Comparison of ENCODE assay signal across 11 cellular contexts in genomic region chr10:108465871-108466641, GRCh38.
A peak's percentile ranks its signal among the peaks of the same experiment; 100 is the strongest.
DNase-seq lines count a peak whose midpoint lies in the region; ATAC-seq and TF ChIP-seq lines count a peak whose summit lies in the region.
"Had no signal": no experiment of that assay in that cellular context is flagged by ENCODE, and none has a peak within 500 bp of the region (broad histone marks: within the 10 kb centered on the region; RNA-seq: fewer than 3 reads in every experiment).

No MANE protein-coding gene starts in this region.

- no peaks in the 10 kb centered on the region for H3K36me3 ChIP-seq in mucosa of descending colon (ENCODE audit: low read depth)

- ATAC-seq in activated naive CD8-positive, alpha-beta T cell treated with anti-CD3 and anti-CD28 coated beads, Interleukin-2, amount 50 U/mL, for 24 hours, result no peak
- ATAC-seq in mucosa of descending colon (peak; percentile 54), HG03135 (IDR thresholded peaks at IDR 0.05; ENCODE audit: unreplicated experiment) (no peak)
- ATAC-seq in activated T-cell treated with anti-CD3 and anti-CD28 coated beads, Interleukin-2, amount 50 U/mL, for 4 hours, result no peak

- peaks cover 19% of the 10 kb centered on the region for H3K27me3 Mint-ChIP-seq in activated naive CD8-positive, alpha-beta T cell treated with anti-CD3 and anti-CD28 coated beads for 36 hours
- H3K27me3 Mint-ChIP-seq in activated naive CD8-positive, alpha-beta T cell treated with anti-CD3 and anti-CD28 coated beads, Interleukin-2, amount 50 U/mL, for 24 hours, result peaks cover 7% of the 10 kb centered on the region
- H3K27me3 Mint-ChIP-seq in activated T-cell treated with anti-CD3 and anti-CD28 coated beads, Interleukin-2, amount 50 U/mL, for 4 hours (ENCODE audit: low read depth), result peaks cover 11% of the 10 kb centered on the region

- no peaks in the 10 kb centered on the region for H3K4me1 Mint-ChIP-seq in activated naive CD8-positive, alpha-beta T cell treated with anti-CD3 and anti-CD28 coated beads for 36 hours
- H3K4me1 Mint-ChIP-seq in activated naive CD8-positive, alpha-beta T cell treated with anti-CD3 and anti-CD28 coated beads, Interleukin-2, amount 50 U/mL, for 24 hours, result no peaks in the 10 kb centered on the region
- no peaks in the 10 kb centered on the region for H3K4me1 Mint-ChIP-seq in activated T-cell treated with anti-CD3 and anti-CD28 coated beads, Interleukin-2, amount 50 U/mL, for 4 hours (ENCODE audit: low read depth)

- H3K9me3 ChIP-seq in mucosa of descending colon, result no peaks in the 10 kb centered on the region

- no peak overlapping the region for H3K27ac Mint-ChIP-seq in activated naive CD8-positive, alpha-beta T cell treated with anti-CD3 and anti-CD28 coated beads for 36 hours
- H3K27ac Mint-ChIP-seq in activated naive CD8-positive, alpha-beta T cell treated with anti-CD3 and anti-CD28 coated beads, Interleukin-2, amount 50 U/mL, for 24 hours, result no peak overlapping the region

- H3K4me1 ChIP-seq in mucosa of descending colon (ENCODE audit: low read depth), result no peaks in the 10 kb centered on the region

- no peaks in the 10 kb centered on the region for H3K36me3 Mint-ChIP-seq in activated naive CD8-positive, alpha-beta T cell treated with anti-CD3 and anti-CD28 coated beads for 36 hours
- H3K36me3 Mint-ChIP-seq in activated naive CD8-positive, alpha-beta T cell treated with anti-CD3 and anti-CD28 coated beads, Interleukin-2, amount 50 U/mL, for 24 hours (ENCODE audit: low read depth), result peaks cover 2% of the 10 kb centered on the region
- H3K36me3 Mint-ChIP-seq in activated T-cell treated with anti-CD3 and anti-CD28 coated beads, Interleukin-2, amount 50 U/mL, for 4 hours (ENCODE audit: insufficient read depth), result no peaks in the 10 kb centered on the region

- no peak overlapping the region for H3K4me3 Mint-ChIP-seq in activated naive CD8-positive, alpha-beta T cell treated with anti-CD3 and anti-CD28 coated beads for 36 hours
- H3K4me3 Mint-ChIP-seq in activated naive CD8-positive, alpha-beta T cell treated with anti-CD3 and anti-CD28 coated beads, Interleukin-2, amount 50 U/mL, for 24 hours, result no peak overlapping the region
- no peak overlapping the region for H3K4me3 Mint-ChIP-seq in activated T-cell treated with anti-CD3 and anti-CD28 coated beads, Interleukin-2, amount 50 U/mL, for 4 hours

- DNase-seq in activated naive CD8-positive, alpha-beta T cell treated with anti-CD3 and anti-CD28 coated beads for 36 hours, result peak; percentile 3
- no peak for DNase-seq in activated naive CD8-positive, alpha-beta T cell treated with anti-CD3 and anti-CD28 coated beads, Interleukin-2, amount 50 U/mL, for 24 hours
- DNase-seq in fibroblast of mammary gland (ENCODE audit: low read depth), result peak; percentile 32
- peak; percentile 19 to 52 (median 50) for DNase-seq in mucosa of descending colon
- peak; percentile 50 for DNase-seq in ureter (ENCODE audit: low spot score)
- DNase-seq in activated T-cell treated with anti-CD3 and anti-CD28 coated beads, Interleukin-2, amount 50 U/mL, for 4 hours, result no peak
- DNase-seq in GM20000 (ENCODE audit: low spot score), result no peak
- DNase-seq: activated CD8-positive, alpha-beta memory T cell treated with anti-CD3 and anti-CD28 coated beads, Interleukin-2, amount 50 U/mL, for 4 hours; NCI-H2029 treated with DMSO at 0.1 percent for 48 hours had no signal

- peaks cover 3% of the 10 kb centered on the region for H3K9me3 Mint-ChIP-seq in activated naive CD8-positive, alpha-beta T cell treated with anti-CD3 and anti-CD28 coated beads for 36 hours
- peaks cover 5% of the 10 kb centered on the region for H3K9me3 Mint-ChIP-seq in activated naive CD8-positive, alpha-beta T cell treated with anti-CD3 and anti-CD28 coated beads, Interleukin-2, amount 50 U/mL, for 24 hours
- no peaks in the 10 kb centered on the region for H3K9me3 Mint-ChIP-seq in activated T-cell treated with anti-CD3 and anti-CD28 coated beads, Interleukin-2, amount 50 U/mL, for 4 hours

- intact Hi-C loops in mucosa of descending colon (cut with DNase I, micrococcal nuclease), result no loop called here

- H3K4me3 ChIP-seq in fibroblast of mammary gland (ENCODE audit: control insufficient read depth, low read depth, low read length), result peak overlapping the region; percentile 54
- no peak overlapping the region for H3K4me3 ChIP-seq in mucosa of descending colon
- H3K4me3 ChIP-seq: BLaER1 treated with 17β-estradiol and CSF1 and Interleukin-3, amounts not matched to agents 10 nM and 100 nM had no signal

- TF ChIP-seq CTCF in fibroblast of mammary gland (conservative IDR thresholded peaks at IDR 0.05; ENCODE audit: control insufficient read depth, insufficient read depth, low read depth, low read length) (no peak), mucosa of descending colon (IDR thresholded peaks at IDR 0.05) (no peak), GM20000 (IDR thresholded peaks at IDR 0.05; ENCODE audit: extremely low read depth, missing control alignments) (no peak)

Comparison
In these comparisons a context has a peak if more than half of its experiments do, and no peak if none do; other contexts are left out.
1. DNase-seq: peak in activated naive CD8-positive, alpha-beta T cell treated with anti-CD3 and anti-CD28 coated beads for 36 hours (single experiment), fibroblast of mammary gland (single experiment), mucosa of descending colon (3 of 3) and ureter (single experiment); none in activated naive CD8-positive, alpha-beta T cell treated with anti-CD3 and anti-CD28 coated beads, Interleukin-2, amount 50 U/mL, for 24 hours (single experiment), activated T-cell treated with anti-CD3 and anti-CD28 coated beads, Interleukin-2, amount 50 U/mL, for 4 hours (single experiment) and GM20000 (single experiment).